ENCODE assay signal across 1 cellular context in the genomic region with DNA sequence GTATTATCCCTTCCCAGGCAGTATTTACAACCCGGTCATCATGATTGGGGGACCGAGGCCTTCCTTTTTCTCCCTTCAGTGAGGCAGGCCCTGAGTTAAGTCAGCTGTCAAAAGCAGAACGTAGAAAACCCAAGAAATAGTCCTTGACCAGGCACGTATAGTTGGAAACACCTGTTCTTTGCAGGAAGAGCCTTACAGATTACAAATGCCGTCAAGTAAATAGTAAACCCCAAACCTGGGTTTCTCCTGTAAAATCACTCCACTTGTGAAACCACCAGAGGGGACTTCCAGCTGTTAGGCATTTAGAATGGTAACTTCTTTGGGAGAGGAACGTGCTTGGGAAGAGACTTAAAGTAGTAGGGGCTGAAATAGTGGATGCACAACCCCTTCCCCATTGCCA.
TF ChIP-seq lines count a peak whose summit lies in the region.

No MANE protein-coding gene starts in this region.

TF ChIP-seq in GM23338, 12 proteins besides CTCF, POLR2A, EP300 and RAD21 (continued from another document):
- TF ChIP-seq, protein P1, sequence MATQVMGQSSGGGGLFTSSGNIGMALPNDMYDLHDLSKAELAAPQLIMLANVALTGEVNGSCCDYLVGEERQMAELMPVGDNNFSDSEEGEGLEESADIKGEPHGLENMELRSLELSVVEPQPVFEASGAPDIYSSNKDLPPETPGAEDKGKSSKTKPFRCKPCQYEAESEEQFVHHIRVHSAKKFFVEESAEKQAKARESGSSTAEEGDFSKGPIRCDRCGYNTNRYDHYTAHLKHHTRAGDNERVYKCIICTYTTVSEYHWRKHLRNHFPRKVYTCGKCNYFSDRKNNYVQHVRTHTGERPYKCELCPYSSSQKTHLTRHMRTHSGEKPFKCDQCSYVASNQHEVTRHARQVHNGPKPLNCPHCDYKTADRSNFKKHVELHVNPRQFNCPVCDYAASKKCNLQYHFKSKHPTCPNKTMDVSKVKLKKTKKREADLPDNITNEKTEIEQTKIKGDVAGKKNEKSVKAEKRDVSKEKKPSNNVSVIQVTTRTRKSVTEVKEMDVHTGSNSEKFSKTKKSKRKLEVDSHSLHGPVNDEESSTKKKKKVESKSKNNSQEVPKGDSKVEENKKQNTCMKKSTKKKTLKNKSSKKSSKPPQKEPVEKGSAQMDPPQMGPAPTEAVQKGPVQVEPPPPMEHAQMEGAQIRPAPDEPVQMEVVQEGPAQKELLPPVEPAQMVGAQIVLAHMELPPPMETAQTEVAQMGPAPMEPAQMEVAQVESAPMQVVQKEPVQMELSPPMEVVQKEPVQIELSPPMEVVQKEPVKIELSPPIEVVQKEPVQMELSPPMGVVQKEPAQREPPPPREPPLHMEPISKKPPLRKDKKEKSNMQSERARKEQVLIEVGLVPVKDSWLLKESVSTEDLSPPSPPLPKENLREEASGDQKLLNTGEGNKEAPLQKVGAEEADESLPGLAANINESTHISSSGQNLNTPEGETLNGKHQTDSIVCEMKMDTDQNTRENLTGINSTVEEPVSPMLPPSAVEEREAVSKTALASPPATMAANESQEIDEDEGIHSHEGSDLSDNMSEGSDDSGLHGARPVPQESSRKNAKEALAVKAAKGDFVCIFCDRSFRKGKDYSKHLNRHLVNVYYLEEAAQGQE (IDR thresholded peaks at IDR 0.05; ENCODE audit: unreplicated experiment) = no peak
- TF ChIP-seq ZNF114 (CRISPR knock-in tag; IDR thresholded peaks at IDR 0.05) (no peak), CREB1 (CRISPR knock-in tag; IDR thresholded peaks at IDR 0.05; ENCODE audit: low read depth) (no peak), EZH2phosphoT487 (IDR thresholded peaks at IDR 0.05; ENCODE audit: unreplicated experiment) (no peak), NANOG (IDR thresholded peaks at IDR 0.05; ENCODE audit: borderline replicate concordance) (no peak), STAT1 (IDR thresholded peaks at IDR 0.05; ENCODE audit: unreplicated experiment) (no peak), POLR2AphosphoS5 (IDR thresholded peaks at IDR 0.05; ENCODE audit: low read depth) (no peak)
- TF ChIP-seq, protein P2, sequence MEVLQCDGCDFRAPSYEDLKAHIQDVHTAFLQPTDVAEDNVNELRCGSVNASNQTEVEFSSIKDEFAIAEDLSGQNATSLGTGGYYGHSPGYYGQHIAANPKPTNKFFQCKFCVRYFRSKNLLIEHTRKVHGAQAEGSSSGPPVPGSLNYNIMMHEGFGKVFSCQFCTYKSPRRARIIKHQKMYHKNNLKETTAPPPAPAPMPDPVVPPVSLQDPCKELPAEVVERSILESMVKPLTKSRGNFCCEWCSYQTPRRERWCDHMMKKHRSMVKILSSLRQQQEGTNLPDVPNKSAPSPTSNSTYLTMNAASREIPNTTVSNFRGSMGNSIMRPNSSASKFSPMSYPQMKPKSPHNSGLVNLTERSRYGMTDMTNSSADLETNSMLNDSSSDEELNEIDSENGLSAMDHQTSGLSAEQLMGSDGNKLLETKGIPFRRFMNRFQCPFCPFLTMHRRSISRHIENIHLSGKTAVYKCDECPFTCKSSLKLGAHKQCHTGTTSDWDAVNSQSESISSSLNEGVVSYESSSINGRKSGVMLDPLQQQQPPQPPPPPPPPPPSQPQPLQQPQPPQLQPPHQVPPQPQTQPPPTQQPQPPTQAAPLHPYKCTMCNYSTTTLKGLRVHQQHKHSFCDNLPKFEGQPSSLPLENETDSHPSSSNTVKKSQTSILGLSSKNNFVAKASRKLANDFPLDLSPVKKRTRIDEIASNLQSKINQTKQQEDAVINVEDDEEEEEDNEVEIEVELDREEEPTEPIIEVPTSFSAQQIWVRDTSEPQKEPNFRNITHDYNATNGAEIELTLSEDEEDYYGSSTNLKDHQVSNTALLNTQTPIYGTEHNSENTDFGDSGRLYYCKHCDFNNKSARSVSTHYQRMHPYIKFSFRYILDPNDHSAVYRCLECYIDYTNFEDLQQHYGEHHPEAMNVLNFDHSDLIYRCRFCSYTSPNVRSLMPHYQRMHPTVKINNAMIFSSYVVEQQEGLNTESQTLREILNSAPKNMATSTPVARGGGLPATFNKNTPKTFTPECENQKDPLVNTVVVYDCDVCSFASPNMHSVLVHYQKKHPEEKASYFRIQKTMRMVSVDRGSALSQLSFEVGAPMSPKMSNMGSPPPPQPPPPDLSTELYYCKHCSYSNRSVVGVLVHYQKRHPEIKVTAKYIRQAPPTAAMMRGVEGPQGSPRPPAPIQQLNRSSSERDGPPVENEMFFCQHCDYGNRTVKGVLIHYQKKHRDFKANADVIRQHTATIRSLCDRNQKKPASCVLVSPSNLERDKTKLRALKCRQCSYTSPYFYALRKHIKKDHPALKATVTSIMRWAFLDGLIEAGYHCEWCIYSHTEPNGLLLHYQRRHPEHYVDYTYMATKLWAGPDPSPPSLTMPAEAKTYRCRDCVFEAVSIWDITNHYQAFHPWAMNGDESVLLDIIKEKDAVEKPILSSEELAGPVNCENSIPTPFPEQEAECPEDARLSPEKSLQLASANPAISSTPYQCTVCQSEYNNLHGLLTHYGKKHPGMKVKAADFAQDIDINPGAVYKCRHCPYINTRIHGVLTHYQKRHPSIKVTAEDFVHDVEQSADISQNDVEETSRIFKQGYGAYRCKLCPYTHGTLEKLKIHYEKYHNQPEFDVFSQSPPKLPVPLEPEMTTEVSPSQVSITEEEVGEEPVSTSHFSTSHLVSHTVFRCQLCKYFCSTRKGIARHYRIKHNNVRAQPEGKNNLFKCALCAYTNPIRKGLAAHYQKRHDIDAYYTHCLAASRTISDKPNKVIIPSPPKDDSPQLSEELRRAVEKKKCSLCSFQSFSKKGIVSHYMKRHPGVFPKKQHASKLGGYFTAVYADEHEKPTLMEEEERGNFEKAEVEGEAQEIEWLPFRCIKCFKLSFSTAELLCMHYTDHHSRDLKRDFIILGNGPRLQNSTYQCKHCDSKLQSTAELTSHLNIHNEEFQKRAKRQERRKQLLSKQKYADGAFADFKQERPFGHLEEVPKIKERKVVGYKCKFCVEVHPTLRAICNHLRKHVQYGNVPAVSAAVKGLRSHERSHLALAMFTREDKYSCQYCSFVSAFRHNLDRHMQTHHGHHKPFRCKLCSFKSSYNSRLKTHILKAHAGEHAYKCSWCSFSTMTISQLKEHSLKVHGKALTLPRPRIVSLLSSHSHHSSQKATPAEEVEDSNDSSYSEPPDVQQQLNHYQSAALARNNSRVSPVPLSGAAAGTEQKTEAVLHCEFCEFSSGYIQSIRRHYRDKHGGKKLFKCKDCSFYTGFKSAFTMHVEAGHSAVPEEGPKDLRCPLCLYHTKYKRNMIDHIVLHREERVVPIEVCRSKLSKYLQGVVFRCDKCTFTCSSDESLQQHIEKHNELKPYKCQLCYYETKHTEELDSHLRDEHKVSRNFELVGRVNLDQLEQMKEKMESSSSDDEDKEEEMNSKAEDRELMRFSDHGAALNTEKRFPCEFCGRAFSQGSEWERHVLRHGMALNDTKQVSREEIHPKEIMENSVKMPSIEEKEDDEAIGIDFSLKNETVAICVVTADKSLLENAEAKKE (CRISPR knock-in tag; IDR thresholded peaks at IDR 0.05) = no peak
- TF ChIP-seq, protein P3, sequence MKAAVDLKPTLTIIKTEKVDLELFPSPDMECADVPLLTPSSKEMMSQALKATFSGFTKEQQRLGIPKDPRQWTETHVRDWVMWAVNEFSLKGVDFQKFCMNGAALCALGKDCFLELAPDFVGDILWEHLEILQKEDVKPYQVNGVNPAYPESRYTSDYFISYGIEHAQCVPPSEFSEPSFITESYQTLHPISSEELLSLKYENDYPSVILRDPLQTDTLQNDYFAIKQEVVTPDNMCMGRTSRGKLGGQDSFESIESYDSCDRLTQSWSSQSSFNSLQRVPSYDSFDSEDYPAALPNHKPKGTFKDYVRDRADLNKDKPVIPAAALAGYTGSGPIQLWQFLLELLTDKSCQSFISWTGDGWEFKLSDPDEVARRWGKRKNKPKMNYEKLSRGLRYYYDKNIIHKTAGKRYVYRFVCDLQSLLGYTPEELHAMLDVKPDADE (IDR thresholded peaks at IDR 0.05) = no peak
